In genomic region chr15:78265137-78265460, GRCh38 we compare ENCODE assay signal across 9 cellular contexts. TPM values are rescaled to one million over a fixed set of nuclear protein-coding genes. Genes with fewer than 3 reads are reported as not detected.
DNase-seq lines count a peak whose midpoint lies in the region; ATAC-seq and TF ChIP-seq lines count a peak whose summit lies in the region.
"Had no signal": no experiment of that assay in that cellular context is flagged by ENCODE, and none has a peak within 500 bp of the region (broad histone marks: within the 10 kb centered on the region; RNA-seq: fewer than 3 reads in every experiment).

No MANE protein-coding gene starts in this region.

- H3K9me2 ChIP-seq in PC-3 (replicated peaks; ENCODE audit: low read length) (no peaks in the 10 kb centered on the region), neural cell (ENCODE audit: insufficient read depth, low read length) (no peaks in the 10 kb centered on the region)

- H2AFZ ChIP-seq in PC-3 (ENCODE audit: low read length) (peak overlapping the region; percentile 95), neural cell (ENCODE audit: low read depth, low read length) (no peak overlapping the region)

- TF ChIP-seq CTCF in AG10803 (conservative IDR thresholded peaks at IDR 0.05; ENCODE audit: low read length) = no peak
- no peak for TF ChIP-seq CTCF in PC-3 (conservative IDR thresholded peaks at IDR 0.05; ENCODE audit: low read depth, low read length)
- no peak for TF ChIP-seq CTCF in epithelial cell of esophagus (IDR thresholded peaks at IDR 0.05; ENCODE audit: insufficient read depth, low read depth, low read length, missing control alignments)
- no peak for TF ChIP-seq CTCF in neural cell (IDR thresholded peaks at IDR 0.05; ENCODE audit: poor library complexity, severe bottlenecking)

- BruUV-seq in PC-3 (replicated peaks; lab: Mats Ljungman, UMichigan) = no TSS peak

- H3F3A ChIP-seq in PC-3 (ENCODE audit: low read length, unreplicated experiment) = no peaks in the 10 kb centered on the region
- H3F3A ChIP-seq in neural cell (ENCODE audit: insufficient read depth, low read length, poor library complexity, severe bottlenecking) = no peaks in the 10 kb centered on the region

- H3K79me2 ChIP-seq in PC-3 (ENCODE audit: low read length) = no peaks in the 10 kb centered on the region
- no peaks in the 10 kb centered on the region for H3K79me2 ChIP-seq in neural cell (replicated peaks; ENCODE audit: insufficient read depth, low read length)

- DNase-seq in AG10803 (ENCODE audit: low read depth) (no peak), PC-3 (no peak), epithelial cell of esophagus (ENCODE audit: low read depth) (peak; percentile 19), MG63 (no peak), DMS79 treated with DMSO at 0.1 percent for 48 hours (lab: John Stamatoyannopoulos, UW) (no peak)

- CTCF ChIA-PET in PC-3 (lab: Charles Lee) = interaction anchor here (1.3 kb wide), 1 partner anchor 70 kb away, joined by 3 read pairs; no protein-coding TSS in a partner anchor

- TF ChIP-seq EP300 in neural cell (conservative IDR thresholded peaks at IDR 0.05; ENCODE audit: poor library complexity, severe bottlenecking) = no peak

- no peaks in the 10 kb centered on the region for H4K20me1 ChIP-seq in PC-3 (ENCODE audit: low read length)
- no peaks in the 10 kb centered on the region for H4K20me1 ChIP-seq in neural cell (ENCODE audit: insufficient read depth)

- no peak for TF ChIP-seq RAD21 in neural cell (conservative IDR thresholded peaks at IDR 0.05)

- intact Hi-C loops in PC-3 (cut with micrococcal nuclease) = no loop called here

- ATAC-seq in PC-3 = no peak
- ATAC-seq in HG03565 (IDR thresholded peaks at IDR 0.05; ENCODE audit: unreplicated experiment) = no peak
- ATAC-seq in GM18867 (IDR thresholded peaks at IDR 0.05; ENCODE audit: unreplicated experiment) = no peak

- H3K4me3 ChIP-seq in AG10803 (ENCODE audit: low read length) (peak overlapping the region; percentile 53), PC-3 (ENCODE audit: low read length) (peak overlapping the region; percentile 68), epithelial cell of esophagus (ENCODE audit: low read length) (peak overlapping the region; percentile 54), neural cell (ENCODE audit: low read length) (peak overlapping the region; percentile 15), MG63 (no peak overlapping the region)

- H3K4me2 ChIP-seq in PC-3 (ENCODE audit: low read length) (peak overlapping the region; percentile 89), neural cell (ENCODE audit: low read length) (no peak overlapping the region)

- H3K27me3 ChIP-seq in PC-3 (ENCODE audit: low read length) (peaks cover 8% of the 10 kb centered on the region), neural cell (ENCODE audit: insufficient read depth, low read depth, low read length) (peaks cover 18% of the 10 kb centered on the region), MG63 (no peaks in the 10 kb centered on the region)

- H3K36me3 ChIP-seq in PC-3 (ENCODE audit: low read depth, low read length) = no peaks in the 10 kb centered on the region
- H3K36me3 ChIP-seq in neural cell (ENCODE audit: insufficient read depth, low read length) = no peaks in the 10 kb centered on the region
- H3K36me3 ChIP-seq in MG63 = no peaks in the 10 kb centered on the region

- H3K27ac ChIP-seq in PC-3 (ENCODE audit: low read length) (no peak overlapping the region), neural cell (ENCODE audit: low read length) (no peak overlapping the region)

- peaks cover 20% of the 10 kb centered on the region for H3K4me1 ChIP-seq in PC-3 (ENCODE audit: insufficient read depth, low read length)

- POLR2A ChIA-PET in PC-3 (lab: Charles Lee; ENCODE audit: unreplicated experiment) = interaction anchor here (2.1 kb wide), 1 partner anchor 34 kb away, joined by 10 read pairs; the partner anchor contains the start of gene SKIC8

- peak overlapping the region; percentile 40 for H3K9ac ChIP-seq in PC-3 (ENCODE audit: low read length)
- no peak overlapping the region for H3K9ac ChIP-seq in neural cell (ENCODE audit: low read length)

- H3K9me3 ChIP-seq in PC-3 (ENCODE audit: low read length) (no peaks in the 10 kb centered on the region), neural cell (ENCODE audit: low read length) (no peaks in the 10 kb centered on the region), MG63 (no peaks in the 10 kb centered on the region)

TF ChIP-seq in neural cell, 6 proteins besides CTCF, POLR2A, EP300 and RAD21:
- TF ChIP-seq POLR2AphosphoS5 (IDR thresholded peaks at IDR 0.05) (no peak), SMC3 (conservative IDR thresholded peaks at IDR 0.05; ENCODE audit: poor library complexity) (no peak), TAF1 (IDR thresholded peaks at IDR 0.05; ENCODE audit: low read depth) (no peak), REST (IDR thresholded peaks at IDR 0.05; ENCODE audit: borderline replicate concordance) (no peak), MXI1 (conservative IDR thresholded peaks at IDR 0.05; ENCODE audit: poor library complexity, severe bottlenecking) (no peak), EZH2 (IDR thresholded peaks at IDR 0.05; ENCODE audit: borderline replicate concordance, insufficient read depth, low read length, poor library complexity, severe bottlenecking) (no peak)
TF ChIP-seq in neural cell: peak in this region for 0.

RNA-seq across cellular contexts. Expression of gene DNAJA4, which starts 0.7 kb away (rescaled TPM):
- total RNA-seq in PC-3 (2014; rRNA removed) = 1.3 and 5.4 TPM in 2 replicates
- 0.66 TPM in 1 of 2 replicates, not detected in the other for polyA plus RNA-seq in neural cell
- not detected in 2 replicates for polyA minus RNA-seq in neural cell
- not detected in 2 replicates for total RNA-seq in MG63 (2014; rRNA removed; shearing (Covaris generic); ENCODE audit: low replicate concordance)

RNA-seq across cellular contexts. Expression of gene ACSBG1, which starts 30.7 kb away (rescaled TPM):
- 0.36 and 0.40 TPM in 2 replicates for total RNA-seq in PC-3 (2014; rRNA removed)
- 0.04 and 0.32 TPM in 2 replicates for polyA plus RNA-seq in neural cell
- polyA minus RNA-seq in neural cell = 0.24 TPM in 1 of 2 replicates, not detected in the other
- total RNA-seq in MG63 (2014; rRNA removed; shearing (Covaris generic); ENCODE audit: low replicate concordance) = not detected in 2 replicates
- total RNA-seq: mesenteric fat pad had no signal

RNA-seq across cellular contexts. Expression of gene SKIC8, which starts 34.3 kb away (rescaled TPM):
- 54.7 and 56.1 TPM in 2 replicates for total RNA-seq in PC-3 (2014; rRNA removed)
- 160 and 170 TPM in 2 replicates for polyA plus RNA-seq in neural cell
- polyA minus RNA-seq in neural cell = 65.8 and 73.5 TPM in 2 replicates
- total RNA-seq in MG63 (2014; rRNA removed; shearing (Covaris generic); ENCODE audit: low replicate concordance) = 188 and 259 TPM in 2 replicates
